In the genomic region with DNA sequence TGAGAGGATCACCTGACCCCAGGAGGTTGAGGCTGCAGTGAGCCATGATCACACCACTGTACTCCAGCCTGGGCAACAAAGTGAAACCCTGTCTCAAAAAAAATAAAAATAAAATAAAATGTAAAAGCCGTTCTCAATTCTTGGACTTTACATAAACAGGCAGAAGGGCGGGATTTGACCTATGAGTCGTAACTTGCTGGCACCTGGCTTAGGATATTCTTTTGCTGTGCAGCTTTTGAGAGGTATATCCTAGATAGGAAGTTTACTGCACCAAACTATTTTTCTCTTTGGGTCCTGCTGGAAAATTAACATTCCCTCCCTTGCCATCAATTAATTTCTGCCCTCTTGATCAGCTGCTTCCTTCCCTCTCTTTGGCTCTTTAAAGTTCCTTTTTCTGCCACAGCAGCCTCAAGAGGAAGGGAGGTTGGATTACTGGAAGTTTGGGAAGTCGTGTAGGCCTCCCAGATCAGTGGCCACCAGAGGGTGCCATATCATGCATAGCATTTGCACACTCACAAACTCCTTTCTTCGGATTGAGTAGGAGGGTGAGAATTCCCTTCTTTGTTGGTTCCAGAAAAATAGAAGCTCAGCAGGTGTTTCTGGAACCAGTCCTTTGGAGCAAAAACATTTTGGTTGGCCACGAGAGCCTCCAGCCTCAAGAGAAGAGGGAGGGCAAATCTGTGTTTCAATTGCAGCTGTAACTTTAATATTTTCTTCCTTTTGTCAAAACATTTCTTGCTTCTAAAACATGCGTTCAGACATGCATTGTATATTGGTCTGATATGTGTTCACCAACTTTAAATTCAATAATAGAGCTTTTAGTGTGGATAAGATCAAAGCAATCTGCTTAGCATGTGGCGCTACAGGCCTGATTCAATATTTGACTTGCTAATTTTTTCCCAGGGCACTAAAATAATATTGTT, we compare ENCODE assay signal across 8 cellular contexts.
A peak's percentile ranks its signal among the peaks of the same experiment; 100 is the strongest.
DNase-seq lines count a peak whose midpoint lies in the region; ATAC-seq, FAIRE-seq and TF ChIP-seq lines count a peak whose summit lies in the region.

No MANE protein-coding gene starts in this region.

- ATAC-seq in mucosa of descending colon: peak; percentile 79
- no peak for ATAC-seq in HG02588 (IDR thresholded peaks at IDR 0.05; ENCODE audit: unreplicated experiment)
- no peak for ATAC-seq in GM21723 (IDR thresholded peaks at IDR 0.05; ENCODE audit: unreplicated experiment)

- no peaks in the 10 kb centered on the region for H3K36me3 ChIP-seq in mucosa of descending colon (ENCODE audit: low read depth)

- intact Hi-C loops in mucosa of descending colon (cut with DNase I, micrococcal nuclease): no loop called here

- no peaks in the 10 kb centered on the region for H3K9me3 ChIP-seq in mucosa of descending colon

- peak; percentile 78 for FAIRE-seq in TTC549 (lab: Jason Lieb, UNC)

- DNase-seq in AG08395 (ENCODE audit: low spot score) (peak; percentile 80), GM03348 (ENCODE audit: low spot score) (peak; percentile 86), NCI-H2081 (lab: John Stamatoyannopoulos, UW) (peak; percentile 74 to 76), epithelial cell of esophagus (ENCODE audit: low read depth) (peak; percentile 75), mucosa of descending colon (peak in 2 of 3 donors; percentile 53 to 89)

- H3K4me1 ChIP-seq in mucosa of descending colon (ENCODE audit: low read depth): peaks cover 5% of the 10 kb centered on the region

- peak; percentile 92 for TF ChIP-seq CTCF in epithelial cell of esophagus (IDR thresholded peaks at IDR 0.05; ENCODE audit: insufficient read depth, low read depth, low read length, missing control alignments)
- TF ChIP-seq CTCF in mucosa of descending colon (IDR thresholded peaks at IDR 0.05): peak; percentile 62

- H3K4me3 ChIP-seq in epithelial cell of esophagus (ENCODE audit: low read length) (no peak overlapping the region), mucosa of descending colon (no peak overlapping the region)
